ENCODE assay signal across 12 cellular contexts in the genomic region with DNA sequence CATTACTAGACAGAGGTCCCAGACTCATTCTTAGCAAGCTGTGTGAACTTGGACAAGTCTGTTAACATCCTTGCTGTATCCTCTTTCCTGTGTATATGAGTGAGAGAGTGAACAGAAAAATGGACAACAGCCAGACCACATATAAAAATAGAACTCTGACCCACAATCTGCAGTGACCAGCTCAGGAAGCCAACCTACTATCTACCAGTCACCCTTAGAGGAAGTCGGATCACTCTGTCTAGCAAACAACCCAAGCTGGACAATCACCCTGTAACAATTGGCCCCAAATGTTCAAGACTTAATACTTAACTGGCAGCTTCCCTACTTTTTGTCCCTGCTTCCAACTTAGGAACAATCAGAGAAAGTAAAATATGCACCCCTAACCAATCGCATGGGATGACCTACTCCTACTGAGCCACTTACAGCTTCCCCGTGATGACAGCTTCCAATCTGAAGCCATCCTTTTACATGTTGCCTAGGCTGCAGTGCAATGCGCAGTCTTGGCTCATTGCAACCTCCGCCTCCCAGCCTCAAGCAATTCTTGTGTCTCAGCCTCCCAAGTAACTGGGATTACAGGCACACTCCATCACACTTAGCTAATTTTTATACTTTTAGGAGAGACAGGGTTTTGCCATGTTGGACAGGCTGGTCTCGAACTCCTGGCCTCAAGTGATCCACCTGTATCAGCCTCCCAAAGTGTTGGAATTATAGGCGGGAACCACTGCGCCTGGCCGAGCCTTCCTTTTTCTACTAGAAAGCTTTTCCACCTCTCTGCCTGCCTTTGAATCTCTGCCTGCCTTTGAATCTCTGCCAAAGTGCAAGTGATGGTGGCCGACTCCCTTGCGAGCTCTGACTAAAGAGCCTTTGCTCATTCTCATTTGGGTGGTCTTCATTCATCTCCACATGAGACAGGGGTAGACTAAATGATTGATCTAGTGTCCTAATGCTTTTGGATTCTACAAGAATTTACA.
DNase-seq lines count a peak whose midpoint lies in the region; ATAC-seq and TF ChIP-seq lines count a peak whose summit lies in the region.
"Had no signal": no experiment of that assay in that cellular context is flagged by ENCODE, and none has a peak within 500 bp of the region (broad histone marks: within the 10 kb centered on the region; RNA-seq: fewer than 3 reads in every experiment).

No MANE protein-coding gene starts in this region.

- H3K4me1 Mint-ChIP-seq in activated T-helper 1 cell treated with anti-CD3 and anti-CD28 coated beads, Interleukin-12 subunit alpha, Interleukin-12 subunit beta, Interleukin-2, Interleukin-4 antibody, amounts not matched to agents 30 ng/mL and 10 ng/mL and 1 ng/mL, durations not matched to agents 14 hours and 24 hours and 36 hours (ENCODE audit: low read depth) = no peaks in the 10 kb centered on the region

- H3K27me3 Mint-ChIP-seq in activated T-helper 1 cell treated with anti-CD3 and anti-CD28 coated beads, Interleukin-12 subunit alpha, Interleukin-12 subunit beta, Interleukin-2, Interleukin-4 antibody, amounts not matched to agents 30 ng/mL and 10 ng/mL and 1 ng/mL, durations not matched to agents 14 hours and 24 hours and 36 hours (ENCODE audit: insufficient read depth) = no peaks in the 10 kb centered on the region

- no peaks in the 10 kb centered on the region for H4K20me1 ChIP-seq in mammary epithelial cell (ENCODE audit: insufficient read depth, low read length)

- H3K4me3 Mint-ChIP-seq in activated T-helper 1 cell treated with anti-CD3 and anti-CD28 coated beads, Interleukin-12 subunit alpha, Interleukin-12 subunit beta, Interleukin-2, Interleukin-4 antibody, amounts not matched to agents 30 ng/mL and 10 ng/mL and 1 ng/mL, durations not matched to agents 14 hours and 24 hours and 36 hours = no peak overlapping the region
- H3K4me3 Mint-ChIP-seq: CD4-positive, alpha-beta memory T cell had no signal

- in situ Hi-C loops in mammary epithelial cell (cut with MboI; ENCODE audit: low sequenced_read_pairs in 2 of 2) = no loop called here

- H3K9ac ChIP-seq in mammary epithelial cell (ENCODE audit: insufficient read depth, low read length) = no peak overlapping the region

- H3K4me3 ChIP-seq in AG10803 (ENCODE audit: low read length) = no peak overlapping the region
- H3K4me3 ChIP-seq in mammary epithelial cell (replicated peaks in 1 of 3; ENCODE audit: insufficient read depth in 1 of 3, low read depth in 2 of 3, low read length in 3 of 3) = no peak overlapping the region
- no peak overlapping the region for H3K4me3 ChIP-seq in lower lobe of right lung
- no peak overlapping the region for H3K4me3 ChIP-seq in adrenal gland

- no peaks in the 10 kb centered on the region for H3K79me2 ChIP-seq in mammary epithelial cell (ENCODE audit: insufficient read depth, low read length)

- no peak overlapping the region for H3K27ac ChIP-seq in mammary epithelial cell (ENCODE audit: insufficient read depth, low read depth, low read length)
- H3K27ac ChIP-seq in lower lobe of right lung = no peak overlapping the region
- no peak overlapping the region for H3K27ac ChIP-seq in adrenal gland
- H3K27ac ChIP-seq: neutrophil, VCaP had no signal

- TF ChIP-seq CTCF in AG10803 (conservative IDR thresholded peaks at IDR 0.05; ENCODE audit: low read length) (no peak), mammary epithelial cell (conservative IDR thresholded peaks at IDR 0.05 in 1 of 2, IDR thresholded peaks at IDR 0.05 in 1 of 2; ENCODE audit: extremely low read depth in 1 of 2, insufficient read depth in 1 of 2, low read depth in 1 of 2, low read length in 2 of 2) (no peak), lower lobe of right lung (IDR thresholded peaks at IDR 0.05) (no peak), adrenal gland (IDR thresholded peaks at IDR 0.05) (no peak)

- no peaks in the 10 kb centered on the region for H3K27me3 ChIP-seq in mammary epithelial cell (ENCODE audit: insufficient read depth, low read length)
- no peaks in the 10 kb centered on the region for H3K27me3 ChIP-seq in lower lobe of right lung (ENCODE audit: low read depth)
- no peaks in the 10 kb centered on the region for H3K27me3 ChIP-seq in adrenal gland

- no peak overlapping the region for H2AFZ ChIP-seq in mammary epithelial cell (ENCODE audit: low read depth, low read length)

- H3K4me1 ChIP-seq in mammary epithelial cell (ENCODE audit: insufficient read depth, low read length) = peaks cover 39% of the 10 kb centered on the region
- no peaks in the 10 kb centered on the region for H3K4me1 ChIP-seq in lower lobe of right lung
- no peaks in the 10 kb centered on the region for H3K4me1 ChIP-seq in adrenal gland (replicated peaks in 1 of 2)

- TF ChIP-seq POLR2A in adrenal gland (IDR thresholded peaks at IDR 0.05) = no peak

- no peaks in the 10 kb centered on the region for H3K36me3 Mint-ChIP-seq in activated T-helper 1 cell treated with anti-CD3 and anti-CD28 coated beads, Interleukin-12 subunit alpha, Interleukin-12 subunit beta, Interleukin-2, Interleukin-4 antibody, amounts not matched to agents 30 ng/mL and 10 ng/mL and 1 ng/mL, durations not matched to agents 14 hours and 24 hours and 36 hours (ENCODE audit: low read depth)
- H3K36me3 Mint-ChIP-seq: CD4-positive, alpha-beta memory T cell had no signal

- H3K9me3 ChIP-seq in mammary epithelial cell (replicated peaks; ENCODE audit: insufficient read depth, low read length) = peaks cover 7% of the 10 kb centered on the region
- H3K9me3 ChIP-seq in lower lobe of right lung = no peaks in the 10 kb centered on the region
- H3K9me3 ChIP-seq in adrenal gland (replicated peaks in 1 of 3) = no peaks in the 10 kb centered on the region
- H3K9me3 ChIP-seq: neutrophil had no signal

- no peak overlapping the region for H3K4me2 ChIP-seq in mammary epithelial cell (ENCODE audit: insufficient read depth, low read depth, low read length)

- peak; percentile 73 to 76 for ATAC-seq in lower lobe of right lung

- BruUV-seq in mammary epithelial cell (replicated peaks; lab: Mats Ljungman, UMichigan) = no TSS peak

- H3K9me3 Mint-ChIP-seq in activated T-helper 1 cell treated with anti-CD3 and anti-CD28 coated beads, Interleukin-12 subunit alpha, Interleukin-12 subunit beta, Interleukin-2, Interleukin-4 antibody, amounts not matched to agents 30 ng/mL and 10 ng/mL and 1 ng/mL, durations not matched to agents 14 hours and 24 hours and 36 hours = no peaks in the 10 kb centered on the region

- CTCF ChIA-PET in mammary epithelial cell (lab: Charles Lee; ENCODE audit: low non-redundant PET) = no interaction called here

- intact Hi-C loops in mammary epithelial cell (cut with micrococcal nuclease) (no loop called here), lower lobe of right lung (cut with DNase I) (no loop called here), adrenal gland (cut with DNase I) (no loop called here)
- intact Hi-C loops in activated T-helper 1 cell treated with anti-CD3 and anti-CD28 coated beads, Interleukin-12 subunit alpha, Interleukin-12 subunit beta, Interleukin-2, Interleukin-4 antibody, amounts not matched to agents 30 ng/mL and 10 ng/mL and 1 ng/mL, durations not matched to agents 14 hours and 24 hours and 36 hours (cut with micrococcal nuclease) = no loop called here

- H3K36me3 ChIP-seq in mammary epithelial cell (ENCODE audit: insufficient read depth, low read length) = no peaks in the 10 kb centered on the region
- H3K36me3 ChIP-seq in lower lobe of right lung = no peaks in the 10 kb centered on the region
- no peaks in the 10 kb centered on the region for H3K36me3 ChIP-seq in adrenal gland (replicated peaks in 1 of 2)
- H3K36me3 ChIP-seq: neutrophil had no signal

- WGBS in mammary epithelial cell (ENCODE audit: low coverage, missing lambda C conversion rate) = 90% methylated on average over 11 of the region's 11 CpGs
- WGBS in adrenal gland, 4 donors = 83 to 91% (median 86%) methylated on average over 11 of the region's 11 CpGs

- dilution Hi-C loops in mammary epithelial cell (cut with HindIII; ENCODE audit: low sequenced_read_pairs) = no loop called here

- H3K27ac Mint-ChIP-seq in activated T-helper 1 cell treated with anti-CD3 and anti-CD28 coated beads, Interleukin-12 subunit alpha, Interleukin-12 subunit beta, Interleukin-2, Interleukin-4 antibody, amounts not matched to agents 30 ng/mL and 10 ng/mL and 1 ng/mL, durations not matched to agents 14 hours and 24 hours and 36 hours = no peak overlapping the region
- H3K27ac Mint-ChIP-seq: CD4-positive, alpha-beta memory T cell had no signal

- DNase-seq in AG10803 (ENCODE audit: low read depth) = peak; percentile 84
- DNase-seq in LHCN-M2 (ENCODE audit: low read depth) = peak; percentile 87
- DNase-seq in mammary epithelial cell = peak; percentile 41
- no peak for DNase-seq in lower lobe of right lung
- no peak for DNase-seq in ecto neural progenitor cell (ENCODE audit: low spot score)
- no peak for DNase-seq in activated T-helper 1 cell treated with anti-CD3 and anti-CD28 coated beads, Interleukin-12 subunit alpha, Interleukin-12 subunit beta, Interleukin-2, Interleukin-4 antibody, amounts not matched to agents 30 ng/mL and 10 ng/mL and 1 ng/mL, durations not matched to agents 14 hours and 24 hours and 36 hours (ENCODE audit: low spot score)
- DNase-seq in NK-92 (lab: John Stamatoyannopoulos, UW; ENCODE audit: unreplicated experiment) = no peak
- no peak for DNase-seq in adrenal gland
- DNase-seq: CD4-positive, alpha-beta memory T cell; NCI-H774 had no signal

Comparison
In these comparisons a context has a peak if more than half of its experiments do, and no peak if none do; other contexts are left out.
1. DNase-seq: peak in AG10803 (single experiment), LHCN-M2 (single experiment) and mammary epithelial cell (single experiment); none in lower lobe of right lung (single experiment), ecto neural progenitor cell (single experiment), activated T-helper 1 cell treated with anti-CD3 and anti-CD28 coated beads, Interleukin-12 subunit alpha, Interleukin-12 subunit beta, Interleukin-2, Interleukin-4 antibody, amounts not matched to agents 30 ng/mL and 10 ng/mL and 1 ng/mL, durations not matched to agents 14 hours and 24 hours and 36 hours (single experiment), NK-92 (single experiment) and adrenal gland (0 of 7).